In the genomic region with DNA sequence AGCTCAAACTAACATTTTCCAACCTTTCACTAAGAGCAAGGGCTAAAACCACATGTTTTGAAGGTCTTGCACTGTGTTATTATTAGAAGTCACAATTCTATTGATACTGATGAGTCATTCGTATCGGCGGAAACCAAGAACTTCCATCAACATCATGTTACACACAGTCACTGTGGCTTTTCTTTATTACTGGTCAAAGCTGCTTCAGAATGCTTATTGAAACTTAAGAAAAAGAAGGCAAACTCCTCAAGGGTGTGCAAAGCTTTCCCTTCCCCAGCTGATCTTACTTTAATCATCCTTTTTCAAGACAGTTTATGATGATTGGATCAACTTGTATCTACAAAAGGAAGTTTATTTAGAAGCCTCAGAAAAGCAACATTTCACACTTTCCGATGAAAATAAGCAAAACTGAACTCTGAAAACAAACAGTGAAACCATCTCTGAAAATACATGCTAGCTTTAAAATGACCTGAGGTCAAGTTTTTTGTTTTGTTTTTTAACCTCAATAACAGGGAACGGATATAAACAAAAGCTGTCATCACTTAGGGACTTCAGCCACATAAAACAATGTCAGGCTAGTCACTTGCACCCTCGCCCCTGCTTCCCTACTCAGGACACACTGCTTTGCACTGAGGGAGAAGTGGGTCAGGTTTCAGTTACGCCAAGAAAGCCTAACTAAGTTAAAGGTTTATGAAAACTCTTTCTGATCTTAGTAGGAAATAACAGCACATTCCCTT, we compare ENCODE assay signal across 8 cellular contexts. TPM values are rescaled to one million over a fixed set of nuclear protein-coding genes. Genes with fewer than 3 reads are reported as not detected.
A peak's percentile ranks its signal among the peaks of the same experiment; 100 is the strongest.
DNase-seq lines count a peak whose midpoint lies in the region; ATAC-seq and TF ChIP-seq lines count a peak whose summit lies in the region.

No MANE protein-coding gene starts in this region.

- H3K27me3 Mint-ChIP-seq in T-helper 2 cell treated with Interferon-gamma antibody and Interleukin-4, amounts not matched to agents 5 μg/mL and 100 μg/mL, for 36 hours (ENCODE audit: low read depth), result no peaks in the 10 kb centered on the region

- ATAC-seq in GM19025 (IDR thresholded peaks at IDR 0.05; ENCODE audit: low read depth, unreplicated experiment), result peak; percentile 66
- ATAC-seq in HG03139 (IDR thresholded peaks at IDR 0.05; ENCODE audit: unreplicated experiment), result peak; percentile 56

- peaks cover 12% of the 10 kb centered on the region for H3K9me3 Mint-ChIP-seq in T-helper 2 cell treated with Interferon-gamma antibody and Interleukin-4, amounts not matched to agents 5 μg/mL and 100 μg/mL, for 36 hours

- TF ChIP-seq CTCF in AG10803 (conservative IDR thresholded peaks at IDR 0.05; ENCODE audit: low read length), result no peak

- H3K27ac Mint-ChIP-seq in T-helper 2 cell treated with Interferon-gamma antibody and Interleukin-4, amounts not matched to agents 5 μg/mL and 100 μg/mL, for 36 hours, result peak overlapping the region; percentile 91

- peak overlapping the region; percentile 79 for H3K4me3 Mint-ChIP-seq in T-helper 2 cell treated with Interferon-gamma antibody and Interleukin-4, amounts not matched to agents 5 μg/mL and 100 μg/mL, for 36 hours

- peak overlapping the region; percentile 36 for H3K4me3 ChIP-seq in AG10803 (ENCODE audit: low read length)

- peaks cover 80% of the 10 kb centered on the region for H3K4me1 Mint-ChIP-seq in T-helper 2 cell treated with Interferon-gamma antibody and Interleukin-4, amounts not matched to agents 5 μg/mL and 100 μg/mL, for 36 hours (ENCODE audit: low read depth)

- DNase-seq in AG10803 (ENCODE audit: low read depth), result peak; percentile 9
- peak; percentile 71 for DNase-seq in T-helper 2 cell treated with Interferon-gamma antibody and Interleukin-4, amounts not matched to agents 5 μg/mL and 100 μg/mL, for 36 hours (ENCODE audit: low spot score)
- peak; percentile 8 for DNase-seq in fibroblast of gingiva (ENCODE audit: low read depth)
- peak; percentile 32 for DNase-seq in pulmonary artery endothelial cell (ENCODE audit: low read depth, low spot score)
- no peak for DNase-seq in NCI-H526 (lab: John Stamatoyannopoulos, UW)
- DNase-seq in amniotic stem cell (lab: John Stamatoyannopoulos, UW), result no peak

- H3K36me3 Mint-ChIP-seq in T-helper 2 cell treated with Interferon-gamma antibody and Interleukin-4, amounts not matched to agents 5 μg/mL and 100 μg/mL, for 36 hours (ENCODE audit: low read depth), result peaks cover 30% of the 10 kb centered on the region

RNA-seq across cellular contexts. Expression of a gene that starts 11.7 kb away (rescaled TPM):
- 0.26 and 0.39 TPM in 2 replicates for total RNA-seq in pulmonary artery endothelial cell

Comparison
In these comparisons a context has a peak if more than half of its experiments do, and no peak if none do; other contexts are left out.
1. DNase-seq: peak in AG10803 (single experiment), T-helper 2 cell treated with Interferon-gamma antibody and Interleukin-4, amounts not matched to agents 5 μg/mL and 100 μg/mL, for 36 hours (single experiment), fibroblast of gingiva (single experiment) and pulmonary artery endothelial cell (single experiment); none in NCI-H526 (0 of 2) and amniotic stem cell (single experiment).